ENCODE assay signal across 18 cellular contexts in genomic region chr1:179055930-179056329, GRCh38.
"Had no signal": no experiment of that assay in that cellular context is flagged by ENCODE, and none has a peak within 500 bp of the region (broad histone marks: within the 10 kb centered on the region; RNA-seq: fewer than 3 reads in every experiment).

No MANE protein-coding gene starts in this region.

- H3K27me3 Mint-ChIP-seq: dendritic cell treated with granulocyte-macrophage colony-stimulating factor and Interleukin-4, amounts not matched to agents 40 ng/mL and 50 ng/mL, for 4 days; effector memory CD8-positive, alpha-beta T cell; naive thymus-derived CD8-positive, alpha-beta T cell; stimulated activated naive B cell treated with anti-CD40 and anti-IgM and Interleukin-4, amounts not matched to agents 10 μg/mL and 1 μg/mL and 100 μg/mL, for 72 hours had no signal

- DNase-seq: effector memory CD8-positive, alpha-beta T cell; esophagus squamous epithelium; foreskin fibroblast; mucosa of descending colon; naive thymus-derived CD8-positive, alpha-beta T cell; posterior cingulate gyrus; spleen; stimulated activated CD4-positive, alpha-beta T cell treated with anti-CD3 and anti-CD28 coated beads, Interleukin-2, amount 100 ng/mL, for 24 hours; stimulated activated CD4-positive, alpha-beta T cell treated with anti-CD3 and anti-CD28 coated beads, Interleukin-4, amount 100 ng/mL, for 4 hours; stimulated activated naive B cell treated with anti-CD40 and anti-IgM and Interleukin-4, amounts not matched to agents 10 μg/mL and 1 μg/mL and 100 μg/mL, for 72 hours; stomach; substantia nigra; transverse colon had no signal

- FAIRE-seq: colon had no signal

- H3K27ac Mint-ChIP-seq: dendritic cell treated with granulocyte-macrophage colony-stimulating factor and Interleukin-4, amounts not matched to agents 40 ng/mL and 50 ng/mL, for 4 days; effector memory CD8-positive, alpha-beta T cell; naive thymus-derived CD8-positive, alpha-beta T cell; stimulated activated naive B cell treated with anti-CD40 and anti-IgM and Interleukin-4, amounts not matched to agents 10 μg/mL and 1 μg/mL and 100 μg/mL, for 72 hours had no signal

- H3K4me3 ChIP-seq: esophagus squamous epithelium, mucosa of descending colon, spleen, stomach, thoracic aorta, transverse colon had no signal

- H3K4me3 Mint-ChIP-seq: dendritic cell treated with granulocyte-macrophage colony-stimulating factor and Interleukin-4, amounts not matched to agents 40 ng/mL and 50 ng/mL, for 4 days; effector memory CD8-positive, alpha-beta T cell; naive thymus-derived CD8-positive, alpha-beta T cell; stimulated activated naive B cell treated with anti-CD40 and anti-IgM and Interleukin-4, amounts not matched to agents 10 μg/mL and 1 μg/mL and 100 μg/mL, for 72 hours had no signal

- H3K27ac ChIP-seq: esophagus squamous epithelium, spleen, stomach, thoracic aorta, transverse colon had no signal

- H3K4me1 Mint-ChIP-seq: naive thymus-derived CD8-positive, alpha-beta T cell; stimulated activated naive B cell treated with anti-CD40 and anti-IgM and Interleukin-4, amounts not matched to agents 10 μg/mL and 1 μg/mL and 100 μg/mL, for 72 hours had no signal

- ATAC-seq: effector memory CD8-positive, alpha-beta T cell; mucosa of descending colon; naive thymus-derived CD8-positive, alpha-beta T cell; sciatic nerve; stimulated activated naive B cell treated with anti-CD40 and anti-IgM and Interleukin-4, amounts not matched to agents 10 μg/mL and 1 μg/mL and 100 μg/mL, for 72 hours had no signal

- H3K27me3 ChIP-seq: esophagus squamous epithelium, neutrophil, spleen, stomach, transverse colon had no signal

- H3K4me1 ChIP-seq: esophagus squamous epithelium, spleen had no signal

- H3K9me3 Mint-ChIP-seq: effector memory CD8-positive, alpha-beta T cell had no signal

- H3K9me3 ChIP-seq: esophagus squamous epithelium, mucosa of descending colon, neutrophil, stomach, thoracic aorta, transverse colon had no signal

- H3K36me3 ChIP-seq: neutrophil, thoracic aorta had no signal
